9 cellular contexts compared by ENCODE assay signal in the genomic region with DNA sequence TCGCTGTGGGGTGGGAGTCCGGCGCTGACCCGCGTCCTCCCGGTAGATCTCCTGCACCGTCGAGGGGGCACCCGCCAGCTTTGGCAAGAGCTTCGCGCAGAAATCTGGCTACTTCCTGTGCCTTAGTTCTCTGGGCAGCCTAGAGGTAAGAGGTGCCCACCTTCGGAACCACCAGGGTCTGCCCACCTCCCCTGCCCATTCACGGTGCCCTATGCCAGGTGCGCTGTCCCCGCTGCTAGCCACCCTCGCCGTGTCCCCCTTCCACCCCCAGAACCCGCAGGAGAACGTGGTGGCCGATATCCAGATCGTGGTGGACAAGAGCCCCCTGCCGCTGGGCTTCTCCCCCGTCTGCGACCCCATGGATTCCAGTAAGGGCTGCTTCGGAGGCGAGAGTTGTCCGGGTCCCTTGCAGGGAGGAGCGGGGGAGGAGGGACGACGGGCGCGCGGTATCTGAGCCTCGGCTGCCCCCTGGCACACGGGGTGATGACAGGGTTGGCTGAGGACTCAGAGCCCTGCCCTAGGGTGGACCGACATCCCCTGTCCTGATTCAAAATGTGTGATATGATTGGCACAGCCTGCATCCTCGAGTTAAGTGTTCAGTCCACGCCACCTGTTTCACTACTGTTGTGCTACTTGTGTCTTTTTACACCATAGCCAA. TPM values are rescaled to one million over a fixed set of nuclear protein-coding genes. Genes with fewer than 3 reads are reported as not detected.
DNase-seq lines count a peak whose midpoint lies in the region; ATAC-seq and TF ChIP-seq lines count a peak whose summit lies in the region.
"Had no signal": no experiment of that assay in that cellular context is flagged by ENCODE, and none has a peak within 500 bp of the region (broad histone marks: within the 10 kb centered on the region; RNA-seq: fewer than 3 reads in every experiment).

No MANE protein-coding gene starts in this region.

- H3K4me1 Mint-ChIP-seq in Caco-2 (ENCODE audit: low read depth, unreplicated experiment): peaks cover 6% of the 10 kb centered on the region
- H3K4me1 Mint-ChIP-seq in osteocyte (ENCODE audit: unreplicated experiment): peaks cover 21% of the 10 kb centered on the region

- H3K27me3 ChIP-seq in Caco-2 (replicated peaks; ENCODE audit: control insufficient read depth, insufficient read depth, low read length) (no peaks in the 10 kb centered on the region), gastroesophageal sphincter (peaks cover 6% of the 10 kb centered on the region)

- peak overlapping the region; percentile 85 for H3K4me3 ChIP-seq in Caco-2 (ENCODE audit: low read depth, low read length)
- H3K4me3 ChIP-seq in LNCaP clone FGC (ENCODE audit: low read depth, low read length): peak overlapping the region; percentile 81
- peak overlapping the region; percentile 73 to 86 for H3K4me3 ChIP-seq in gastroesophageal sphincter

- CTCF ChIA-PET in Caco-2 (lab: Charles Lee): interaction anchor here (1.2 kb wide), 1 partner anchor 14 kb away, joined by 4 read pairs; no protein-coding TSS in a partner anchor

- TF ChIP-seq CTCF in Caco-2 (IDR thresholded peaks at IDR 0.05; ENCODE audit: insufficient read depth in 1 of 2, low read depth in 1 of 2, low read length in 1 of 2, severe bottlenecking in 1 of 2, unreplicated experiment in 1 of 2) (no peak), LNCaP clone FGC (IDR thresholded peaks at IDR 0.05; ENCODE audit: control insufficient read depth, extremely low read depth, insufficient read depth) (peak; percentile 3; the same call in 1 of the 2 replicates), gastroesophageal sphincter (IDR thresholded peaks at IDR 0.05) (no peak), osteocyte (IDR thresholded peaks at IDR 0.05) (no peak)

- no peaks in the 10 kb centered on the region for H3K27me3 Mint-ChIP-seq in Caco-2 (ENCODE audit: insufficient read depth, unreplicated experiment)
- peaks cover 7% of the 10 kb centered on the region for H3K27me3 Mint-ChIP-seq in osteocyte (ENCODE audit: unreplicated experiment)

- H3K36me3 ChIP-seq in Caco-2 (ENCODE audit: control insufficient read depth, insufficient read depth, low read length) (no peaks in the 10 kb centered on the region), gastroesophageal sphincter (peaks cover 0 to 16% of the 10 kb centered on the region in 2 donors)

- peak overlapping the region; percentile 19 for H3K27ac Mint-ChIP-seq in Caco-2 (ENCODE audit: unreplicated experiment)
- peak overlapping the region; percentile 34 for H3K27ac Mint-ChIP-seq in osteocyte (ENCODE audit: unreplicated experiment)

- H3K4me1 ChIP-seq in Caco-2 (peaks cover 8% of the 10 kb centered on the region; the same call in 1 of the 2 replicates), gastroesophageal sphincter (peaks cover 0 to 22% (median 2%) of the 10 kb centered on the region in 3 donors)

- POLR2A ChIA-PET in Caco-2 (lab: Charles Lee): interaction anchor here (0.8 kb wide), 1 partner anchor 861 kb away, joined by 3 read pairs; a partner anchor contains a TSS

- H3K9me3 Mint-ChIP-seq in Caco-2 (ENCODE audit: unreplicated experiment) (no peaks in the 10 kb centered on the region), osteocyte (ENCODE audit: unreplicated experiment) (no peaks in the 10 kb centered on the region)

- ATAC-seq in GM21367 (IDR thresholded peaks at IDR 0.05; ENCODE audit: unreplicated experiment) (peak; percentile 16), gastroesophageal sphincter (peak; percentile 5)

- intact Hi-C loops in Caco-2 (cut with micrococcal nuclease; ENCODE audit: unreplicated experiment): no loop called here

- no peaks in the 10 kb centered on the region for H3K9me3 ChIP-seq in Caco-2
- no peaks in the 10 kb centered on the region for H3K9me3 ChIP-seq in gastroesophageal sphincter

- peak overlapping the region in 3 of 4 donors; percentile 67 to 85 (median 82) for H3K27ac ChIP-seq in gastroesophageal sphincter

- peak overlapping the region; percentile 85 for H3K4me3 Mint-ChIP-seq in Caco-2 (ENCODE audit: unreplicated experiment)
- H3K4me3 Mint-ChIP-seq in osteocyte (ENCODE audit: unreplicated experiment): peak overlapping the region; percentile 83

- BruUV-seq in Caco-2 (replicated peaks; lab: Mats Ljungman, UMichigan): TSS peak; percentile 18

- no peak for TF ChIP-seq POLR2A in gastroesophageal sphincter (IDR thresholded peaks at IDR 0.05)

- 14 to 17% methylated on average over 6 to 11 of the region's 38 CpGs for WGBS in gastroesophageal sphincter (ENCODE audit: low coverage in 1 of 2), 2 donors

- H3K36me3 Mint-ChIP-seq in Caco-2 (ENCODE audit: insufficient read depth, unreplicated experiment): peaks cover 14% of the 10 kb centered on the region
- peaks cover 3% of the 10 kb centered on the region for H3K36me3 Mint-ChIP-seq in osteocyte (ENCODE audit: unreplicated experiment)

- DNase-seq in Caco-2 (peak in 1 of 2 experiments; percentile 24), LNCaP clone FGC (ENCODE audit: low read depth) (no peak), activated T-cell treated with anti-CD3 and anti-CD28 coated beads for 48 hours (ENCODE audit: low read depth) (peak; percentile 19), osteocyte (ENCODE audit: extremely low spot score, unreplicated experiment) (no peak), KG1 (lab: John Stamatoyannopoulos, UW) (no peak), NCI-H774 (lab: John Stamatoyannopoulos, UW) (no peak)

- no peak for TF ChIP-seq EP300 in gastroesophageal sphincter (IDR thresholded peaks at IDR 0.05)

RNA-seq across cellular contexts. Expression of a gene that starts 0.5 kb away (rescaled TPM):
- total RNA-seq in Caco-2 (2022): 36.7 and 37.6 TPM in 2 replicates
- total RNA-seq in gastroesophageal sphincter: 10 to 100 TPM; 30.8 to 44.7 (median 37.7) TPM
- 59.2 and 63.2 TPM in 2 replicates for total RNA-seq in osteocyte

RNA-seq across cellular contexts. Expression of a gene that starts 15.0 kb away (rescaled TPM):
- 94.3 and 98.4 TPM in 2 replicates for total RNA-seq in Caco-2 (2022)
- total RNA-seq in gastroesophageal sphincter: 100 to 1,000 TPM in 1 of 4 donors, 10 to 100 TPM in 3; 36.6 to 196 (median 40.7) TPM
- 1.8 and 2.3 TPM in 2 replicates for total RNA-seq in osteocyte

RNA-seq across cellular contexts. Expression of a gene that starts 26.4 kb away (rescaled TPM):
- 1.0 and 1.3 TPM in 2 replicates for total RNA-seq in Caco-2 (2022)
- not detected for total RNA-seq in gastroesophageal sphincter
- total RNA-seq in osteocyte: not detected in 2 replicates

RNA-seq across cellular contexts. Expression of a gene that starts 28.1 kb away (rescaled TPM):
- 0.37 TPM in 1 of 2 replicates, not detected in the other for total RNA-seq in Caco-2 (2022)
- total RNA-seq in gastroesophageal sphincter: 1 to 10 TPM in 1 of 4 donors, under 1 TPM in 1, not detected in 2; 0.46 to 1.3 TPM
- 0.30 and 0.55 TPM in 2 replicates for total RNA-seq in osteocyte
- total RNA-seq: T-helper 2 cell treated with Interferon-gamma antibody and Interleukin-4, amounts not matched to agents 100 ng/mL and 5 ng/mL, for 36 hours had no signal

RNA-seq across cellular contexts. Expression of a gene that starts 40.3 kb away (rescaled TPM):
- total RNA-seq in Caco-2 (2022) (not detected in 2 replicates), gastroesophageal sphincter (not detected), osteocyte (not detected in 2 replicates)
- total RNA-seq: T-helper 2 cell treated with Interferon-gamma antibody and Interleukin-4, amounts not matched to agents 100 ng/mL and 5 ng/mL, for 36 hours had no signal

Comparison
In these comparisons a context has a peak if more than half of its experiments do, and no peak if none do; other contexts are left out.
1. RNA of a gene that starts 15.0 kb away (total RNA-seq): 94.3 to 98.4 TPM in Caco-2 and 36.6 to 196 TPM in gastroesophageal sphincter; 1.8 to 2.3 TPM in osteocyte; every median in the first group is over 10 times any median in the second.
2. Peak in every context shown above with its lines, with median percentiles within 50 percentile points of each other: H3K4me3 ChIP-seq.